1 cellular context compared by ENCODE assay signal in the genomic region with DNA sequence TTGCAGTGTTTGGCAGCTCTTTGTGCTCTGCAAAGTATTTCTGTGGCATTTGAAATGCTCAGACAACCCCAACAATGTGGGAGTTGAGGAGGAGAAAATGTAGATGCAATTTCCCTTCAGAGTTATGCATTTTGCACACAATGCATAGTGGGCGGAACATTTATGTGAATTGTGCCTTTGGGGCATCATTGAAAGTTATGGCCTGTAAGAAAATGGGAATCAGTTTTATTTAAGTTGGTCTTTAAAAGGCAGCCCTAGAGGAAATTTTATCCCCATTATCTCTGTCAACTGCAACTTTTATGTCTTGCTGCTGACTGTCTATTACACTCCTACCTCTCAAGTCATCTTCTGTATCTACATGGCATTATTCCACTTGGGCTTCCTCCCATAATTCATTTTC.
TF ChIP-seq lines count a peak whose summit lies in the region.

No MANE protein-coding gene starts in this region.

TF ChIP-seq in IMR-90, 13 proteins besides CTCF, POLR2A, EP300 and RAD21:
- TF ChIP-seq BHLHE40 (IDR thresholded peaks at IDR 0.05; ENCODE audit: low read depth, low read length) (no peak), ELK1 (IDR thresholded peaks at IDR 0.05; ENCODE audit: borderline replicate concordance, low read depth, low read length) (no peak), NFE2L2 (IDR thresholded peaks at IDR 0.05; ENCODE audit: low read depth, low read length) (no peak)
